ENCODE assay signal across 8 cellular contexts in genomic region chr6:22737331-22737730, GRCh38.
A peak's percentile ranks its signal among the peaks of the same experiment; 100 is the strongest.
DNase-seq lines count a peak whose midpoint lies in the region; ATAC-seq and TF ChIP-seq lines count a peak whose summit lies in the region.

No MANE protein-coding gene starts in this region.

- peak overlapping the region; percentile 89 for H3K27ac Mint-ChIP-seq in mesothelial cell of epicardium

- peaks cover 27% of the 10 kb centered on the region for H3K4me1 Mint-ChIP-seq in mesothelial cell of epicardium

- no peak overlapping the region for H3K4me2 ChIP-seq in Loucy (ENCODE audit: low read depth, low read length, poor library complexity, severe bottlenecking)

- ATAC-seq in GM21447 (IDR thresholded peaks at IDR 0.05; ENCODE audit: unreplicated experiment): no peak
- no peak for ATAC-seq in HG03045 (IDR thresholded peaks at IDR 0.05; ENCODE audit: unreplicated experiment)
- ATAC-seq in HG02763 (IDR thresholded peaks at IDR 0.05; ENCODE audit: unreplicated experiment): no peak

- H3K36me3 Mint-ChIP-seq in mesothelial cell of epicardium: no peaks in the 10 kb centered on the region

- H3F3A ChIP-seq in Loucy (ENCODE audit: low read depth): no peaks in the 10 kb centered on the region

- peaks cover 16% of the 10 kb centered on the region for H3K9me3 Mint-ChIP-seq in mesothelial cell of epicardium

- no peaks in the 10 kb centered on the region for H3K79me2 ChIP-seq in Loucy (ENCODE audit: insufficient read depth, low read length)

- intact Hi-C loops in colonic mucosa (cut with DNase I): no loop called here

- no peaks in the 10 kb centered on the region for H4K20me1 ChIP-seq in Loucy (ENCODE audit: insufficient read depth, low read length, poor library complexity, severe bottlenecking)

- H3K36me3 ChIP-seq in Loucy (ENCODE audit: insufficient read depth, low read length) (no peaks in the 10 kb centered on the region), colonic mucosa (no peaks in the 10 kb centered on the region)

- no peak overlapping the region for H3K27ac ChIP-seq in colonic mucosa

- H3K9me3 ChIP-seq in Loucy (ENCODE audit: insufficient read depth, low read depth, low read length) (no peaks in the 10 kb centered on the region), colonic mucosa (no peaks in the 10 kb centered on the region)

- H3K27me3 ChIP-seq in Loucy (ENCODE audit: insufficient read depth, low read length, poor library complexity, severe bottlenecking): no peaks in the 10 kb centered on the region
- H3K27me3 ChIP-seq in colonic mucosa: no peaks in the 10 kb centered on the region

- no peaks in the 10 kb centered on the region for H3K9me2 ChIP-seq in Loucy (replicated peaks; ENCODE audit: low read depth, low read length)

- DNase-seq in DMS 273 (lab: John Stamatoyannopoulos, UW; ENCODE audit: unreplicated experiment): peak; percentile 68
- DNase-seq in colonic mucosa: peak; percentile 31
- DNase-seq in mesothelial cell of epicardium (ENCODE audit: low spot score in 2 of 2, unreplicated experiment in 2 of 2): no peak
- DNase-seq in NOMO-1 treated with dmso at 0.1 percent for 144 hours (lab: John Stamatoyannopoulos, UW; ENCODE audit: unreplicated experiment): no peak

- no peak overlapping the region for H2AFZ ChIP-seq in Loucy (ENCODE audit: low read length)

- no peak overlapping the region for H3K4me3 Mint-ChIP-seq in mesothelial cell of epicardium

- peaks cover 3% of the 10 kb centered on the region for H3K4me1 ChIP-seq in Loucy (ENCODE audit: insufficient read depth, low read length, poor library complexity, severe bottlenecking)
- no peaks in the 10 kb centered on the region for H3K4me1 ChIP-seq in colonic mucosa

- TF ChIP-seq CTCF in Loucy (conservative IDR thresholded peaks at IDR 0.05; ENCODE audit: low read length): peak; percentile 75
- TF ChIP-seq CTCF in colonic mucosa (IDR thresholded peaks at IDR 0.05): peak; percentile 31
- peak; percentile 37 for TF ChIP-seq CTCF in mesothelial cell of epicardium (IDR thresholded peaks at IDR 0.05; ENCODE audit: unreplicated experiment)

- H3K9ac ChIP-seq in Loucy (ENCODE audit: low read depth, low read length, poor library complexity, severe bottlenecking) (no peak overlapping the region), colonic mucosa (ENCODE audit: low read depth in 2 of 2, low read length in 2 of 2) (no peak overlapping the region)

- no peaks in the 10 kb centered on the region for H3K27me3 Mint-ChIP-seq in mesothelial cell of epicardium (ENCODE audit: low read depth)

- H3K4me3 ChIP-seq in Loucy (ENCODE audit: low read length, poor library complexity, severe bottlenecking): no peak overlapping the region
- H3K4me3 ChIP-seq in colonic mucosa: no peak overlapping the region

Comparison
In these comparisons a context has a peak if more than half of its experiments do, and no peak if none do; other contexts are left out.
1. DNase-seq: peak in DMS 273 (single experiment) and colonic mucosa (single experiment); none in mesothelial cell of epicardium (0 of 2) and NOMO-1 treated with dmso at 0.1 percent for 144 hours (single experiment).
2. Peak in every context shown above with its lines, with median percentiles within 50 percentile points of each other: CTCF ChIP-seq.